In the genomic region with DNA sequence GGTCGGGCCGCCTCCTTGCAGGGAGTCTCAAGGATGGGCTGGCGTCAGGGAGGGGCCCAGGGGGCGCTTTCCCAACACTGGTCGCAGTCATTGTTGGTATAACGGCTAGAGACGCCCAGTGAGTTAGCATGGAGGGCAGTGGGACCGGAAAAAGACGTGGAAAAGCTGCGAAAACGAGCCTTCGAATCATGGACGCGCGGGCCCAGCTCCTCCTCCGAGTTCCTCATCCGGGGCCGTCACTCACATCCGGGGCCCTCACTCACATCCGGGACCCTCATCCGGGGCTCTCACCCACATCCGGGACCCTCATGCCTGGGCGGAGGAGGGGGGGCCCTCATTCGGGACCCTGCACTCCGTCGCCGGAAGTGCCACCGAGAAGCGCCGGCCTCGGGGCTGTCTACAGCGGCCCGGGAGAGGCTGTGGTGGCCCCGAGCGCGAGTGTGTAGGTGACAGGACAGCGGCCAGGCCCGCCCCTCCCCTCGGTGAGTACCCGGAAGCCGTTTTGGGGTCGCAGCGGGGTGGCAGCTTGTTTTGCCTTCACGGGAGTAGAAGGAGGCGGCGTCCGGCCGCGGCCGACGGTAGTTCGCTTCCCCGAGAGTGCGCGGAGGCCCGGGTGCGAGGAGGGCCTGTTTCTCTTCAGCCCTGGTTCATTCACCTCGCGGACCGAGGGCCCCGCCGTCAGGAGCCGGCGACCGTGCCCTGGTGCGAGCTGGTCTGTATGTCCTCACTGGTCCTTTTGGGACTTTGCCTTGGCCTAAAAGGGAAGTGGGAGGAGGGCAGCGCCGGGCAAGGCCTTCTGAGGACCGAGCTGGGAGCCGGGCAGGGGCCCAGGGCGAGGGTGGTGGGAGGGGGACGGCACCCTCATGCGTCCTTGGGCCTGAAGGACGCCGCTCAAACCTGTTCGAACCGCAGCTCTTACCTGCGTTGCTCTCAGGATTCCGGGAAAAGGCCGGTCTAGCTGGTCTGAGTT, we compare ENCODE assay signal across 2 cellular contexts.
TF ChIP-seq lines count a peak whose summit lies in the region.

ZNF655 (plus strand) TSS at position 337 of the 970 bp plus-strand sequence. CDS start 1,918 bp downstream, outside the sequence.

TF ChIP-seq in HEK293, 187 proteins besides CTCF, POLR2A, EP300 and RAD21 (continued from another document and continues in another):
- TF ChIP-seq ZBTB1 (tag by site-specific recombination; IDR thresholded peaks at IDR 0.05) = no peak
- no peak for TF ChIP-seq ZNF544 (tag by site-specific recombination; IDR thresholded peaks at IDR 0.05)
- TF ChIP-seq ZNF2 (tag by site-specific recombination; IDR thresholded peaks at IDR 0.05) = peak; percentile 34; the same call in 1 of the 2 replicates
- TF ChIP-seq PRDM4 (tag by site-specific recombination; IDR thresholded peaks at IDR 0.05) = 0 out of 2 replicates have a peak, but pooled peaks have one; percentile 15
- TF ChIP-seq ZBTB48 (tag by site-specific recombination; IDR thresholded peaks at IDR 0.05) = 0 out of 2 replicates have a peak, but pooled peaks have one; percentile 31
- TF ChIP-seq, protein P1, sequence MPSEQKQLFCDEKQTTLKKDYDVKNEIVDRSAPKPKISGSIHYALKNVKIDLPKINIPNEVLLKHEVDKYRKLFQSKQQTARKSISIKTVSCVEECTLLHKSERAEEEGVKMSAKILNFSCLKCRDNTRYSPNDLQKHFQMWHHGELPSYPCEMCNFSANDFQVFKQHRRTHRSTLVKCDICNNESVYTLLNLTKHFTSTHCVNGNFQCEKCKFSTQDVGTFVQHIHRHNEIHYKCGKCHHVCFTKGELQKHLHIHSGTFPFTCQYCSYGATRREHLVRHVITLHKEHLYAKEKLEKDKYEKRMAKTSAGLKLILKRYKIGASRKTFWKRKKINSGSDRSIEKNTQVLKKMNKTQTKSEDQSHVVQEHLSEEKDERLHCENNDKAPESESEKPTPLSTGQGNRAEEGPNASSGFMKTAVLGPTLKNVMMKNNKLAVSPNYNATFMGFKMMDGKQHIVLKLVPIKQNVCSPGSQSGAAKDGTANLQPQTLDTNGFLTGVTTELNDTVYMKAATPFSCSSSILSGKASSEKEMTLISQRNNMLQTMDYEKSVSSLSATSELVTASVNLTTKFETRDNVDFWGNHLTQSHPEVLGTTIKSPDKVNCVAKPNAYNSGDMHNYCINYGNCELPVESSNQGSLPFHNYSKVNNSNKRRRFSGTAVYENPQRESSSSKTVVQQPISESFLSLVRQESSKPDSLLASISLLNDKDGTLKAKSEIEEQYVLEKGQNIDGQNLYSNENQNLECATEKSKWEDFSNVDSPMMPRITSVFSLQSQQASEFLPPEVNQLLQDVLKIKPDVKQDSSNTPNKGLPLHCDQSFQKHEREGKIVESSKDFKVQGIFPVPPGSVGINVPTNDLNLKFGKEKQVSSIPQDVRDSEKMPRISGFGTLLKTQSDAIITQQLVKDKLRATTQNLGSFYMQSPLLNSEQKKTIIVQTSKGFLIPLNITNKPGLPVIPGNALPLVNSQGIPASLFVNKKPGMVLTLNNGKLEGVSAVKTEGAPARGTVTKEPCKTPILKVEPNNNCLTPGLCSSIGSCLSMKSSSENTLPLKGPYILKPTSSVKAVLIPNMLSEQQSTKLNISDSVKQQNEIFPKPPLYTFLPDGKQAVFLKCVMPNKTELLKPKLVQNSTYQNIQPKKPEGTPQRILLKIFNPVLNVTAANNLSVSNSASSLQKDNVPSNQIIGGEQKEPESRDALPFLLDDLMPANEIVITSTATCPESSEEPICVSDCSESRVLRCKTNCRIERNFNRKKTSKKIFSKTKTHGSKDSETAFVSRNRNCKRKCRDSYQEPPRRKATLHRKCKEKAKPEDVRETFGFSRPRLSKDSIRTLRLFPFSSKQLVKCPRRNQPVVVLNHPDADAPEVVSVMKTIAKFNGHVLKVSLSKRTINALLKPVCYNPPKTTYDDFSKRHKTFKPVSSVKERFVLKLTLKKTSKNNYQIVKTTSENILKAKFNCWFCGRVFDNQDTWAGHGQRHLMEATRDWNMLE (tag by site-specific recombination; conservative IDR thresholded peaks at IDR 0.05; ENCODE audit: low read depth) = peak; percentile 83
- TF ChIP-seq ZBTB17 (tag by site-specific recombination; IDR thresholded peaks at IDR 0.05) = peak; percentile 72
- TF ChIP-seq ZNF521 (tag by site-specific recombination; IDR thresholded peaks at IDR 0.05) = no peak
- no peak for TF ChIP-seq ZNF114 (tag by site-specific recombination; IDR thresholded peaks at IDR 0.05)
- peak; percentile 48 for TF ChIP-seq OSR2 (tag by site-specific recombination; IDR thresholded peaks at IDR 0.05)
- no peak for TF ChIP-seq ZNF37A (tag by site-specific recombination; IDR thresholded peaks at IDR 0.05)
- TF ChIP-seq ZSCAN23 (tag by site-specific recombination; IDR thresholded peaks at IDR 0.05) = 0 out of 2 replicates have a peak, but pooled peaks have one; percentile 30
- peak; percentile 64; the same call in 1 of the 2 replicates for TF ChIP-seq ZNF341 (tag by site-specific recombination; IDR thresholded peaks at IDR 0.05; ENCODE audit: low read depth)
- peak; percentile 86 for TF ChIP-seq ZNF423 (tag by site-specific recombination; IDR thresholded peaks at IDR 0.05)
- TF ChIP-seq ZNF266 (tag by site-specific recombination; IDR thresholded peaks at IDR 0.05; ENCODE audit: low read depth) = no peak
- TF ChIP-seq ZNF585B (tag by site-specific recombination; IDR thresholded peaks at IDR 0.05) = no peak
- no peak for TF ChIP-seq ZNF785 (tag by site-specific recombination; IDR thresholded peaks at IDR 0.05)
- TF ChIP-seq ZNF571 (tag by site-specific recombination; IDR thresholded peaks at IDR 0.05) = no peak
- TF ChIP-seq ZNF660 (tag by site-specific recombination; IDR thresholded peaks at IDR 0.05) = 0 out of 2 replicates have a peak, but pooled peaks have one; percentile 38
- no peak for TF ChIP-seq ZNF146 (tag by site-specific recombination; IDR thresholded peaks at IDR 0.05)
- TF ChIP-seq ZNF223 (tag by site-specific recombination; IDR thresholded peaks at IDR 0.05) = 0 out of 2 replicates have a peak, but pooled peaks have one; percentile 15
- no peak for TF ChIP-seq ZNF624 (tag by site-specific recombination; IDR thresholded peaks at IDR 0.05)
- TF ChIP-seq RBAK (tag by site-specific recombination; IDR thresholded peaks at IDR 0.05) = no peak
- TF ChIP-seq OVOL3 (tag by site-specific recombination; IDR thresholded peaks at IDR 0.05) = 0 out of 2 replicates have a peak, but pooled peaks have one; percentile 7

TF ChIP-seq in SK-N-SH, 30 proteins besides CTCF, POLR2A, EP300 and RAD21:
- TF ChIP-seq MAX (IDR thresholded peaks at IDR 0.05; ENCODE audit: low read depth) (peak; percentile 91), TEAD4 (IDR thresholded peaks at IDR 0.05; ENCODE audit: borderline replicate concordance, insufficient read depth) (no peak), SMC3 (IDR thresholded peaks at IDR 0.05; ENCODE audit: low read depth, low read length) (no peak), FOXJ3 (CRISPR knock-in tag; IDR thresholded peaks at IDR 0.05) (no peak), TCF12 (IDR thresholded peaks at IDR 0.05) (peak; percentile 45), EZH2phosphoT487 (IDR thresholded peaks at IDR 0.05; ENCODE audit: borderline replicate concordance, low read depth) (no peak), RCOR1 (IDR thresholded peaks at IDR 0.05; ENCODE audit: low read length) (peak; percentile 91), POLR2AphosphoS5 (IDR thresholded peaks at IDR 0.05; ENCODE audit: low read depth, low read length) (peak; percentile 95), GABPA (IDR thresholded peaks at IDR 0.05; ENCODE audit: low read depth) (peak; percentile 86), SIN3A (IDR thresholded peaks at IDR 0.05; ENCODE audit: borderline replicate concordance, low read depth, low read length) (peak; percentile 67; the same call in 1 of the 2 replicates), CHD2 (IDR thresholded peaks at IDR 0.05; ENCODE audit: low read length, partially characterized antibody) (peak; percentile 59), RXRA (IDR thresholded peaks at IDR 0.05; ENCODE audit: borderline replicate concordance, low read depth) (no peak), TAF1 (IDR thresholded peaks at IDR 0.05; ENCODE audit: borderline replicate concordance, low read depth, low read length) (peak; percentile 83), PBX3 (IDR thresholded peaks at IDR 0.05) (peak; percentile 64; the same call in 1 of the 2 replicates), MXI1 (IDR thresholded peaks at IDR 0.05; ENCODE audit: low read depth, low read length) (peak; percentile 75), NFIC (IDR thresholded peaks at IDR 0.05; ENCODE audit: borderline replicate concordance) (no peak), ELF1 (IDR thresholded peaks at IDR 0.05) (peak; percentile 93), GATA2 (CRISPR knock-in tag; IDR thresholded peaks at IDR 0.05) (no peak), REST (IDR thresholded peaks at IDR 0.05; ENCODE audit: low read depth, low read length) (peak; percentile 2; the same call in 1 of the 2 replicates), YY1 (IDR thresholded peaks at IDR 0.05; ENCODE audit: low read depth) (peak; percentile 89)
- TF ChIP-seq, protein P2, sequence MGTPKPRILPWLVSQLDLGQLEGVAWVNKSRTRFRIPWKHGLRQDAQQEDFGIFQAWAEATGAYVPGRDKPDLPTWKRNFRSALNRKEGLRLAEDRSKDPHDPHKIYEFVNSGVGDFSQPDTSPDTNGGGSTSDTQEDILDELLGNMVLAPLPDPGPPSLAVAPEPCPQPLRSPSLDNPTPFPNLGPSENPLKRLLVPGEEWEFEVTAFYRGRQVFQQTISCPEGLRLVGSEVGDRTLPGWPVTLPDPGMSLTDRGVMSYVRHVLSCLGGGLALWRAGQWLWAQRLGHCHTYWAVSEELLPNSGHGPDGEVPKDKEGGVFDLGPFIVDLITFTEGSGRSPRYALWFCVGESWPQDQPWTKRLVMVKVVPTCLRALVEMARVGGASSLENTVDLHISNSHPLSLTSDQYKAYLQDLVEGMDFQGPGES (IDR thresholded peaks at IDR 0.05; ENCODE audit: low read depth, low read length) = peak; percentile 55; the same call in 1 of the 2 replicates
